Comparison of ENCODE assay signal across 8 cellular contexts in the genomic region with DNA sequence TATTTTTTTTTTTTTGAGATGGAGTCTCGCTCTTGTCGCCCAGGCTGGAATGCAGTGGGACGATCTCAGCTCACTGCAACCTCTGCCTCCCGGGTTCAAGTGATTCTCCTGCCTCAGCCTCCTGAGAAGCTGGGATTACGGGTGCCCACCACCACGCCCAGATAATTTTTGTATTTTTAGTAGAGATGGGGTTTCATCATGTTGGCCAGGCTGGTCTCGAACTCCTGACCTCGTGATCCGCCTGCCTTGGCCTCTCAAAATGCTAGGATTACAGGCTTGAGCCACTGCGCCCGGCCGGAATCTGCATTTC. TPM values are rescaled to one million over a fixed set of nuclear protein-coding genes. Genes with fewer than 3 reads are reported as not detected.
A peak's percentile ranks its signal among the peaks of the same experiment; 100 is the strongest.
DNase-seq lines count a peak whose midpoint lies in the region; ATAC-seq and TF ChIP-seq lines count a peak whose summit lies in the region.
"Not testable (repeated sequence)": the region's sequence is repeated elsewhere in the genome, so short reads cannot be mapped to it uniquely, and the experiment has no call there.

No MANE protein-coding gene starts in this region.

- H3K56ac ChIP-seq in mesendoderm (ENCODE audit: low read length): peak overlapping the region; percentile 98

- H3K36me3 ChIP-seq in ES-I3 (ENCODE audit: insufficient read depth, low read length); PC-9 (ENCODE audit: low read depth); gastroesophageal sphincter; mesendoderm (ENCODE audit: control insufficient read depth, insufficient read depth, low read length); rectal smooth muscle tissue (ENCODE audit: control insufficient read depth, insufficient read depth, low read length); upper lobe of right lung: not testable (repeated sequence)

- H4K5ac ChIP-seq in mesendoderm (ENCODE audit: low read length): not testable (repeated sequence)

- H3K79me2 ChIP-seq in PC-9 (ENCODE audit: low read depth); mesendoderm (ENCODE audit: control insufficient read depth, insufficient read depth, low read length): not testable (repeated sequence)

- not testable (repeated sequence) for H3K27ac ChIP-seq in PC-9; mesendoderm (ENCODE audit: low read depth, low read length); rectal smooth muscle tissue (ENCODE audit: low read depth, low read length); upper lobe of right lung
- peak overlapping the region in 2 of 4 donors; percentile 92 to 95 for H3K27ac ChIP-seq in gastroesophageal sphincter

- not testable (repeated sequence) for H3K23ac ChIP-seq in mesendoderm (ENCODE audit: low read length)

- not testable (repeated sequence) for H3K4ac ChIP-seq in mesendoderm (ENCODE audit: low read depth, low read length)

- not testable (repeated sequence) for DNase-seq in PC-9; activated T-cell treated with anti-CD3 and anti-CD28 coated beads, Interleukin-2, amount 50 U/mL, for 4 hours; central memory CD8-positive, alpha-beta T cell (ENCODE audit: low spot score in 2 of 2); mesendoderm; upper lobe of right lung

- H3K4me2 ChIP-seq in PC-9: peak overlapping the region; percentile 80
- H3K4me2 ChIP-seq in mesendoderm (ENCODE audit: low read length): not testable (repeated sequence)

- H2BK15ac ChIP-seq in mesendoderm (replicated peaks; ENCODE audit: low read depth): not testable (repeated sequence)

- ATAC-seq in activated T-cell treated with anti-CD3 and anti-CD28 coated beads, Interleukin-2, amount 50 U/mL, for 4 hours; central memory CD8-positive, alpha-beta T cell (replicated peaks; ENCODE audit: extremely low read depth, poor library complexity, severe bottlenecking); gastroesophageal sphincter; upper lobe of right lung: not testable (repeated sequence)

- intact Hi-C loops in PC-9 (cut with micrococcal nuclease; ENCODE audit: unreplicated experiment): loop anchor here (5.0 kb wide), 1 partner anchor 236 kb away; no protein-coding TSS in a partner anchor
- intact Hi-C loops in upper lobe of right lung (cut with DNase I): not testable (repeated sequence)

- not testable (repeated sequence) for H3K18ac ChIP-seq in mesendoderm (ENCODE audit: low read length)

- CTCF ChIA-PET in PC-9 (lab: Charles Lee): not testable (repeated sequence)

- TF ChIP-seq EP300 in gastroesophageal sphincter (IDR thresholded peaks at IDR 0.05): not testable (repeated sequence)

- H3K9me3 Mint-ChIP-seq in activated T-cell treated with anti-CD3 and anti-CD28 coated beads, Interleukin-2, amount 50 U/mL, for 4 hours; central memory CD8-positive, alpha-beta T cell: not testable (repeated sequence)

- POLR2A ChIA-PET in PC-9 (lab: Charles Lee; ENCODE audit: unreplicated experiment): not testable (repeated sequence)

- not testable (repeated sequence) for H2BK5ac ChIP-seq in mesendoderm (ENCODE audit: low read length)

- H2BK120ac ChIP-seq in mesendoderm (ENCODE audit: low read depth, low read length): not testable (repeated sequence)

- H3K4me3 Mint-ChIP-seq in activated T-cell treated with anti-CD3 and anti-CD28 coated beads, Interleukin-2, amount 50 U/mL, for 4 hours: peak overlapping the region; percentile 79
- H3K4me3 Mint-ChIP-seq in central memory CD8-positive, alpha-beta T cell: peak overlapping the region; percentile 81

- peak overlapping the region; percentile 85 for H3K9ac ChIP-seq in ES-I3 (ENCODE audit: low read depth, low read length)
- H3K9ac ChIP-seq in mesendoderm (ENCODE audit: low read length): peak overlapping the region; percentile 95
- peak overlapping the region; percentile 66 for H3K9ac ChIP-seq in rectal smooth muscle tissue (ENCODE audit: low read length)

- peak overlapping the region; percentile 94 for H3K27ac Mint-ChIP-seq in central memory CD8-positive, alpha-beta T cell (ENCODE audit: low read depth)

- BruUV-seq in PC-9 (replicated peaks; lab: Mats Ljungman, UMichigan): not testable (repeated sequence)

- H3K9me3 ChIP-seq in ES-I3 (ENCODE audit: control insufficient read depth, insufficient read depth, low read length); PC-9 (ENCODE audit: insufficient read depth, low read depth); gastroesophageal sphincter; upper lobe of right lung: not testable (repeated sequence)

- H2AK5ac ChIP-seq in mesendoderm (ENCODE audit: low read length): not testable (repeated sequence)

- not testable (repeated sequence) for H3K36me3 Mint-ChIP-seq in activated T-cell treated with anti-CD3 and anti-CD28 coated beads, Interleukin-2, amount 50 U/mL, for 4 hours (ENCODE audit: insufficient read depth); central memory CD8-positive, alpha-beta T cell (ENCODE audit: insufficient read depth)

- H3K4me3 ChIP-seq in PC-9 (peak overlapping the region; percentile 75; the same call in 1 of the 2 replicates), gastroesophageal sphincter (peak overlapping the region; percentile 85 to 97), rectal smooth muscle tissue (ENCODE audit: low read length) (peak overlapping the region; percentile 96), upper lobe of right lung (peak overlapping the region; percentile 95)
- not testable (repeated sequence) for H3K4me3 ChIP-seq in mesendoderm (ENCODE audit: low read length)

- peaks cover 51% of the 10 kb centered on the region for H3K4me1 Mint-ChIP-seq in activated T-cell treated with anti-CD3 and anti-CD28 coated beads, Interleukin-2, amount 50 U/mL, for 4 hours (ENCODE audit: low read depth)
- H3K4me1 Mint-ChIP-seq in central memory CD8-positive, alpha-beta T cell: peaks cover 49% of the 10 kb centered on the region

- not testable (repeated sequence) for H3K9me2 ChIP-seq in PC-9 (ENCODE audit: insufficient read depth)

- not testable (repeated sequence) for H3K79me1 ChIP-seq in mesendoderm (ENCODE audit: low read length)

- TF ChIP-seq CTCF in PC-9 (conservative IDR thresholded peaks at IDR 0.05); gastroesophageal sphincter (IDR thresholded peaks at IDR 0.05); upper lobe of right lung (IDR thresholded peaks at IDR 0.05): not testable (repeated sequence)

- not testable (repeated sequence) for H4K8ac ChIP-seq in mesendoderm (ENCODE audit: low read depth, low read length)

- H2AFZ ChIP-seq in PC-9: not testable (repeated sequence)

- not testable (repeated sequence) for H3K27me3 Mint-ChIP-seq in activated T-cell treated with anti-CD3 and anti-CD28 coated beads, Interleukin-2, amount 50 U/mL, for 4 hours (ENCODE audit: low read depth); central memory CD8-positive, alpha-beta T cell

- not testable (repeated sequence) for TF ChIP-seq POLR2A in gastroesophageal sphincter (IDR thresholded peaks at IDR 0.05)

- H4K20me1 ChIP-seq in PC-9 (ENCODE audit: insufficient read depth): not testable (repeated sequence)

- H3K27me3 ChIP-seq in PC-9 (ENCODE audit: insufficient read depth, low read depth); mesendoderm (ENCODE audit: insufficient read depth, low read length, poor library complexity); rectal smooth muscle tissue (ENCODE audit: control insufficient read depth, insufficient read depth, low read length); upper lobe of right lung: not testable (repeated sequence)
- H3K27me3 ChIP-seq in gastroesophageal sphincter: peaks cover 24% of the 10 kb centered on the region

- not testable (repeated sequence) for H3F3A ChIP-seq in PC-9 (ENCODE audit: insufficient read depth, low read depth)

- 45 to 67% methylated on average over 2 to 3 of the region's 12 CpGs for WGBS in gastroesophageal sphincter (ENCODE audit: low coverage in 1 of 2), 2 donors
- WGBS in mesendoderm (ENCODE audit: extremely low coverage, insufficient coverage, low lambda C conversion rate): no CpG with 5 or more reads among the region's 12 CpGs

- H3K4me1 ChIP-seq in ES-I3 (ENCODE audit: insufficient read depth, low read length): peaks cover 31% of the 10 kb centered on the region
- H3K4me1 ChIP-seq in PC-9 (replicated peaks; ENCODE audit: insufficient read depth): peaks cover 12% of the 10 kb centered on the region; the same call in 1 of the 2 replicates
- H3K4me1 ChIP-seq in gastroesophageal sphincter: peaks cover 0 to 47% (median 8%) of the 10 kb centered on the region in 3 donors
- peaks cover 14% of the 10 kb centered on the region for H3K4me1 ChIP-seq in mesendoderm (ENCODE audit: control insufficient read depth, low read depth, low read length)
- H3K4me1 ChIP-seq in rectal smooth muscle tissue (ENCODE audit: control insufficient read depth, insufficient read depth, low read length): not testable (repeated sequence)
- peaks cover 35% of the 10 kb centered on the region for H3K4me1 ChIP-seq in upper lobe of right lung

RNA-seq across cellular contexts. Expression of gene TMEM235, which starts 22.2 kb away (rescaled TPM):
- not detected in 2 replicates for total RNA-seq in PC-9 (2021)
- total RNA-seq in activated T-cell treated with anti-CD3 and anti-CD28 coated beads, Interleukin-2, amount 50 U/mL, for 4 hours: not detected
- total RNA-seq in gastroesophageal sphincter: not detected
- not detected for polyA plus RNA-seq in mesendoderm (2013, experiment 1 of 2)
- polyA plus RNA-seq in mesendoderm (2013, experiment 2 of 2): not detected
- not detected for total RNA-seq in upper lobe of right lung

RNA-seq across cellular contexts. Expression of gene BIRC5, which starts 39.5 kb away (rescaled TPM):
- total RNA-seq in PC-9 (2021) (72.4 and 91.0 TPM in 2 replicates), gastroesophageal sphincter (1 to 10 TPM in 1 of 4 donors, under 1 TPM in 1, not detected in 2; 0.27 to 1.6 TPM), upper lobe of right lung (1.1 TPM)
- 1 to 10 TPM; 5.4 to 10.0 (median 8.5) TPM for total RNA-seq in activated T-cell treated with anti-CD3 and anti-CD28 coated beads, Interleukin-2, amount 50 U/mL, for 4 hours
- 69.7 TPM for polyA plus RNA-seq in mesendoderm (2013, experiment 1 of 2)
- 68.0 TPM for polyA plus RNA-seq in mesendoderm (2013, experiment 2 of 2)
